ENCODE assay signal across 8 cellular contexts in genomic region chr2:190882327-190882766, GRCh38. TPM values are rescaled to one million over a fixed set of nuclear protein-coding genes. Genes with fewer than 3 reads are reported as not detected.
DNase-seq lines count a peak whose midpoint lies in the region; ATAC-seq and TF ChIP-seq lines count a peak whose summit lies in the region.

No MANE protein-coding gene starts in this region.

- H4K20me1 ChIP-seq in Loucy (ENCODE audit: insufficient read depth, low read length, poor library complexity, severe bottlenecking), result peaks cover 48% of the 10 kb centered on the region

- H3K4me3 Mint-ChIP-seq in activated CD4-positive, alpha-beta T cell treated with anti-CD3 and anti-CD28 coated beads, Interleukin-2, amount 10 ng/mL, durations not matched to agents 24 days and 14 days, result peak overlapping the region; percentile 87
- H3K4me3 Mint-ChIP-seq in natural killer cell, result peak overlapping the region; percentile 98

- H3K79me2 ChIP-seq in Loucy (ENCODE audit: insufficient read depth, low read length), result peaks cover 66% of the 10 kb centered on the region

- H3K4me3 ChIP-seq in Loucy (ENCODE audit: low read length, poor library complexity, severe bottlenecking), result peak overlapping the region; percentile 75
- H3K4me3 ChIP-seq in choroid plexus epithelial cell (ENCODE audit: low read depth, low read length), result peak overlapping the region; percentile 91

- H3K27me3 ChIP-seq in Loucy (ENCODE audit: insufficient read depth, low read length, poor library complexity, severe bottlenecking), result no peaks in the 10 kb centered on the region

- no peak overlapping the region for H2AFZ ChIP-seq in Loucy (ENCODE audit: low read length)

- H3K4me1 Mint-ChIP-seq in activated CD4-positive, alpha-beta T cell treated with anti-CD3 and anti-CD28 coated beads, Interleukin-2, amount 10 ng/mL, durations not matched to agents 24 days and 14 days, result peaks cover 31% of the 10 kb centered on the region
- peaks cover 41 to 42% of the 10 kb centered on the region in 2 donors for H3K4me1 Mint-ChIP-seq in natural killer cell

- no peaks in the 10 kb centered on the region for H3K9me2 ChIP-seq in Loucy (replicated peaks; ENCODE audit: low read depth, low read length)

- peaks cover 36% of the 10 kb centered on the region for H3K36me3 Mint-ChIP-seq in activated CD4-positive, alpha-beta T cell treated with anti-CD3 and anti-CD28 coated beads, Interleukin-2, amount 10 ng/mL, durations not matched to agents 24 days and 14 days (ENCODE audit: low read depth)
- no peaks in the 10 kb centered on the region for H3K36me3 Mint-ChIP-seq in natural killer cell

- peak overlapping the region; percentile 29 for H3K9ac ChIP-seq in Loucy (ENCODE audit: low read depth, low read length, poor library complexity, severe bottlenecking)

- no peaks in the 10 kb centered on the region for H3F3A ChIP-seq in Loucy (ENCODE audit: low read depth)

- ATAC-seq in natural killer cell (no peak), GM21619 (IDR thresholded peaks at IDR 0.05; ENCODE audit: unreplicated experiment) (no peak)

- intact Hi-C loops in activated CD4-positive, alpha-beta T cell treated with anti-CD3 and anti-CD28 coated beads, Interleukin-2, amount 10 ng/mL, durations not matched to agents 24 days and 14 days (cut with micrococcal nuclease), result loop anchor here (1.0 to 10.0 kb wide), 10 partner anchors 20 to 1098 kb away; partner anchors contain the start of genes NAB1, ORMDL1 and PMS1
- intact Hi-C loops in natural killer cell (cut with micrococcal nuclease), result loop anchor here (2.0 to 10.0 kb wide), 7 partner anchors 132 to 1100 kb away; partner anchors contain the start of genes NAB1, NEMP2, ORMDL1 and PMS1

- TF ChIP-seq CTCF in Loucy (conservative IDR thresholded peaks at IDR 0.05; ENCODE audit: low read length) (no peak), choroid plexus epithelial cell (conservative IDR thresholded peaks at IDR 0.05; ENCODE audit: low read depth, low read length) (no peak), natural killer cell (IDR thresholded peaks at IDR 0.05) (no peak)

- peak overlapping the region; percentile 97 for H3K27ac Mint-ChIP-seq in activated CD4-positive, alpha-beta T cell treated with anti-CD3 and anti-CD28 coated beads, Interleukin-2, amount 10 ng/mL, durations not matched to agents 24 days and 14 days
- peak overlapping the region; percentile 99 to 100 for H3K27ac Mint-ChIP-seq in natural killer cell

- H3K4me2 ChIP-seq in Loucy (ENCODE audit: low read depth, low read length, poor library complexity, severe bottlenecking), result peak overlapping the region; percentile 80

- H3K4me1 ChIP-seq in Loucy (ENCODE audit: insufficient read depth, low read length, poor library complexity, severe bottlenecking), result peaks cover 30% of the 10 kb centered on the region

- DNase-seq in activated CD4-positive, alpha-beta T cell treated with anti-CD3 and anti-CD28 coated beads, Interleukin-2, amount 10 ng/mL, durations not matched to agents 24 days and 14 days, result peak; percentile 62
- DNase-seq in activated CD4-positive, alpha-beta T cell treated with anti-CD3 and anti-CD28 coated beads, Interleukin-2, amount 50 U/mL, for 4 hours, result no peak
- DNase-seq in choroid plexus epithelial cell (ENCODE audit: low read depth) (no peak), natural killer cell (no peak), EL (no peak), NCI-H446 (lab: John Stamatoyannopoulos, UW) (no peak)

- H3K36me3 ChIP-seq in Loucy (ENCODE audit: insufficient read depth, low read length), result no peaks in the 10 kb centered on the region

- peaks cover 2% of the 10 kb centered on the region for H3K27me3 Mint-ChIP-seq in activated CD4-positive, alpha-beta T cell treated with anti-CD3 and anti-CD28 coated beads, Interleukin-2, amount 10 ng/mL, durations not matched to agents 24 days and 14 days
- H3K27me3 Mint-ChIP-seq in natural killer cell (ENCODE audit: low read depth in 2 of 2), result peaks cover 0 to 2% of the 10 kb centered on the region in 2 donors

- no peaks in the 10 kb centered on the region for H3K9me3 Mint-ChIP-seq in activated CD4-positive, alpha-beta T cell treated with anti-CD3 and anti-CD28 coated beads, Interleukin-2, amount 10 ng/mL, durations not matched to agents 24 days and 14 days
- H3K9me3 Mint-ChIP-seq in natural killer cell, result no peaks in the 10 kb centered on the region

- H3K9me3 ChIP-seq in Loucy (ENCODE audit: insufficient read depth, low read depth, low read length), result no peaks in the 10 kb centered on the region

RNA-seq across cellular contexts. Expression of gene GLS, which starts 1.7 kb away (rescaled TPM):
- total RNA-seq in activated CD4-positive, alpha-beta T cell treated with anti-CD3 and anti-CD28 coated beads, Interleukin-2, amount 10 ng/mL, durations not matched to agents 24 days and 14 days, result 256 and 266 TPM in 2 replicates
- total RNA-seq in natural killer cell, result 100 to 1,000 TPM; 279 to 322 (median 285) TPM
